ENCODE assay signal across 16 cellular contexts in genomic region chr9:37925786-37926736, GRCh38. TPM values are rescaled to one million over a fixed set of nuclear protein-coding genes. Genes with fewer than 3 reads are reported as not detected.
DNase-seq lines count a peak whose midpoint lies in the region; ATAC-seq, FAIRE-seq and TF ChIP-seq lines count a peak whose summit lies in the region.
"Had no signal": no experiment of that assay in that cellular context is flagged by ENCODE, and none has a peak within 500 bp of the region (broad histone marks: within the 10 kb centered on the region; RNA-seq: fewer than 3 reads in every experiment).

No MANE protein-coding gene starts in this region.

- WGBS in pancreas, 2 donors = 87 to 89% methylated on average over 15 of the region's 15 CpGs

- ATAC-seq in HCT116 (peak; percentile 41), pancreas (no peak), HG03139 (IDR thresholded peaks at IDR 0.05; ENCODE audit: unreplicated experiment) (no peak), GM21619 (IDR thresholded peaks at IDR 0.05; ENCODE audit: unreplicated experiment) (no peak)
- ATAC-seq: stimulated activated effector memory CD8-positive, alpha-beta T cell treated with anti-CD3 and anti-CD28 coated beads, Interleukin-12 subunit alpha, Interleukin-12 subunit beta, amount 100 ng/mL, for 72 hours had no signal

- CTCF ChIA-PET in HCT116 (lab: Charles Lee) = interaction anchor here (2.3 kb wide), 1 partner anchor 13 kb away, joined by 10 read pairs; no protein-coding TSS in a partner anchor

- POLR2A ChIA-PET in HCT116 (lab: Charles Lee) = no interaction called here

- no peak for TF ChIP-seq RAD21 in HCT116 (IDR thresholded peaks at IDR 0.05; ENCODE audit: low read depth)

- H3K4me3 ChIP-seq in ACC112 (ENCODE audit: low read depth, low read length) (no peak overlapping the region), HCT116 (replicated peaks in 1 of 2; ENCODE audit: low read depth in 1 of 2, low read length in 2 of 2) (peak overlapping the region in 1 of 2 experiments; percentile 27; a peak in 2 of 4 replicates), pancreas (no peak overlapping the region)
- H3K4me3 ChIP-seq: prostate gland had no signal

- DNase-seq in HCT116 (ENCODE audit: low read depth, low spot score) (no peak), SKM-1 treated with dmso at 0.1 percent for 144 hours (lab: John Stamatoyannopoulos, UW; ENCODE audit: unreplicated experiment) (peak; percentile 48), pancreas (no peak), DMS53 (lab: John Stamatoyannopoulos, UW) (no peak)
- DNase-seq: erythroblast, GOT3, midbrain, NCI-H1048, T1000 had no signal

- peak overlapping the region; percentile 78 for H3K4me2 ChIP-seq in HCT116 (ENCODE audit: low read length)

- intact Hi-C loops in HCT116 (cut with micrococcal nuclease) = loop anchor here (5.0 kb wide), 1 partner anchor 161 kb away; no protein-coding TSS in a partner anchor
- intact Hi-C loops in pancreas (cut with DNase I) = loop anchor here in 1 of 3 donors (10.0 kb wide), 1 partner anchor 159 kb away; no protein-coding TSS in a partner anchor

- no peaks in the 10 kb centered on the region for H4K20me1 ChIP-seq in HCT116 (ENCODE audit: insufficient read depth)

- H2AFZ ChIP-seq in ACC112 (ENCODE audit: low read length, unreplicated experiment) (no peak overlapping the region), HCT116 (ENCODE audit: low read depth, low read length, poor library complexity, severe bottlenecking) (no peak overlapping the region)

- RAD21 ChIA-PET in HCT116 (lab: Charles Lee; ENCODE audit: low non-redundant PET in 1 of 2, low total read pairs in 2 of 2, uncharacterized antibody in 2 of 2, unreplicated experiment in 2 of 2) = no interaction called here

- H3K79me2 ChIP-seq in ACC112 (ENCODE audit: control insufficient read depth, insufficient read depth, low read length, unreplicated experiment) (peaks cover 14% of the 10 kb centered on the region), HCT116 (ENCODE audit: insufficient read depth, low read length) (peaks cover 10% of the 10 kb centered on the region; the same call in 1 of the 2 replicates)

- TF ChIP-seq POLR2A in HCT116 (IDR thresholded peaks at IDR 0.05; ENCODE audit: borderline replicate concordance, extremely low read depth, insufficient read depth, insufficient read length) = no peak

- H3K27ac ChIP-seq in ACC112 (ENCODE audit: low read depth, low read length) (peak overlapping the region; percentile 33; the same call in 1 of the 2 replicates), HCT116 (ENCODE audit: low read depth, low read length) (peak overlapping the region; percentile 13; the same call in 1 of the 2 replicates), layer of hippocampus (ENCODE audit: low read depth, low read length) (peak overlapping the region; percentile 30), pancreas (no peak overlapping the region)
- H3K27ac ChIP-seq: HL-60, prostate gland had no signal

- H3K36me3 ChIP-seq in ACC112 (ENCODE audit: insufficient read depth, low read length) = peaks cover 4% of the 10 kb centered on the region; the same call in 1 of the 2 replicates
- peaks cover 0 to 6% of the 10 kb centered on the region in 2 experiments; a peak in 1 of 4 replicates for H3K36me3 ChIP-seq in HCT116 (ENCODE audit: control insufficient read depth in 1 of 2, insufficient read depth in 2 of 2, low read length in 2 of 2)
- peaks cover 0 to 5% (median 0%) of the 10 kb centered on the region in 3 donors for H3K36me3 ChIP-seq in pancreas
- H3K36me3 ChIP-seq: prostate gland had no signal

- peak overlapping the region; percentile 31; the same call in 1 of the 2 replicates for H3K9ac ChIP-seq in HCT116 (ENCODE audit: low read length)

- H3K9me2 ChIP-seq in HCT116 (ENCODE audit: insufficient read depth) = no peaks in the 10 kb centered on the region

- H3K9me3 ChIP-seq in HCT116 (ENCODE audit: control insufficient read depth in 1 of 2, insufficient read depth in 1 of 2, low read depth in 1 of 2, low read length in 2 of 2) = no peaks in the 10 kb centered on the region
- no peaks in the 10 kb centered on the region for H3K9me3 ChIP-seq in pancreas
- H3K9me3 ChIP-seq: prostate gland had no signal

- TF ChIP-seq CTCF in HCT116 (IDR thresholded peaks at IDR 0.05 in 2 of 3, conservative IDR thresholded peaks at IDR 0.05 in 1 of 3; ENCODE audit: borderline replicate concordance in 1 of 3, insufficient read depth in 1 of 3, low read depth in 2 of 3, low read length in 2 of 3) = no peak
- TF ChIP-seq CTCF in pancreas (IDR thresholded peaks at IDR 0.05) = no peak

- no TSS peak for BruUV-seq in HCT116 (replicated peaks; lab: Mats Ljungman, UMichigan)

- no peaks in the 10 kb centered on the region for H3K27me3 ChIP-seq in ACC112 (ENCODE audit: insufficient read depth, low read length)
- H3K27me3 ChIP-seq in HCT116 (ENCODE audit: insufficient read depth, low read length) = no peaks in the 10 kb centered on the region
- no peaks in the 10 kb centered on the region for H3K27me3 ChIP-seq in layer of hippocampus (ENCODE audit: control insufficient read depth, insufficient read depth, low read length)
- no peaks in the 10 kb centered on the region for H3K27me3 ChIP-seq in pancreas

- no peak for FAIRE-seq in pancreas (lab: Jason Lieb, UNC)

- peaks cover 31% of the 10 kb centered on the region for H3K4me1 ChIP-seq in ACC112 (ENCODE audit: control insufficient read depth, insufficient read depth, low read length, unreplicated experiment)
- H3K4me1 ChIP-seq in HCT116 (ENCODE audit: control insufficient read depth in 1 of 2, insufficient read depth in 2 of 2, low read length in 2 of 2) = peaks cover 46 to 62% of the 10 kb centered on the region in 2 experiments
- peaks cover 8 to 12% (median 12%) of the 10 kb centered on the region in 3 donors for H3K4me1 ChIP-seq in pancreas

TF ChIP-seq in HCT116, 20 proteins besides CTCF, POLR2A, EP300 and RAD21:
- TF ChIP-seq POLR2AphosphoS5 (IDR thresholded peaks at IDR 0.05; ENCODE audit: low read depth, low read length) (peak; percentile 14; the same call in 1 of the 2 replicates), ZBTB33 (IDR thresholded peaks at IDR 0.05; ENCODE audit: extremely low read depth, insufficient replicate concordance, low read length) (no peak), CEBPB (IDR thresholded peaks at IDR 0.05; ENCODE audit: low read depth) (no peak), ELF1 (IDR thresholded peaks at IDR 0.05; ENCODE audit: borderline replicate concordance, low read depth) (no peak), YY1 (IDR thresholded peaks at IDR 0.05; ENCODE audit: extremely low read depth, insufficient replicate concordance, low read depth, low read length) (no peak), SIN3A (IDR thresholded peaks at IDR 0.05; ENCODE audit: low read depth) (no peak), TCF7L2 (IDR thresholded peaks at IDR 0.05; ENCODE audit: borderline replicate concordance, extremely low read depth, insufficient read depth, insufficient read length) (peak; percentile 30), ATF3 (IDR thresholded peaks at IDR 0.05) (no peak), REST (IDR thresholded peaks at IDR 0.05; ENCODE audit: low read depth) (no peak), EGR1 (IDR thresholded peaks at IDR 0.05; ENCODE audit: low read depth) (no peak), CBX3 (IDR thresholded peaks at IDR 0.05; ENCODE audit: low read depth) (no peak), JUND (IDR thresholded peaks at IDR 0.05) (no peak), FOSL1 (IDR thresholded peaks at IDR 0.05; ENCODE audit: low read depth) (no peak; the same call in 1 of the 2 replicates)

RNA-seq across cellular contexts. Expression of gene SLC25A51, which starts 22.1 kb away (rescaled TPM):
- total RNA-seq in HCT116 (2021; ENCODE audit: unreplicated experiment) (27.3 TPM), pancreas (10 to 100 TPM; 11.6 to 19.0 (median 15.0) TPM)
- 11.8 and 14.6 TPM in 2 replicates for polyA plus RNA-seq in HCT116 (2012)
- polyA plus RNA-seq in pancreas = 1 to 10 TPM; 3.1 to 5.1 TPM

Comparison
In these comparisons a context has a peak if more than half of its experiments do, and no peak if none do; other contexts are left out.
1. H3K27ac ChIP-seq: peak in ACC112 (single experiment), HCT116 (single experiment) and layer of hippocampus (single experiment); none in pancreas (0 of 4).